Comparison of ENCODE assay signal across 1 cellular context in genomic region chr19:43797556-43797955, GRCh38.
TF ChIP-seq lines count a peak whose summit lies in the region.

No MANE protein-coding gene starts in this region.

TF ChIP-seq in WTC11, 78 proteins besides CTCF, POLR2A, EP300 and RAD21 (continued from another document):
- no peak for TF ChIP-seq ZNF138 (CRISPR knock-in tag; conservative IDR thresholded peaks at IDR 0.05)
- TF ChIP-seq TP53 (CRISPR knock-in tag; IDR thresholded peaks at IDR 0.05) = no peak
- no peak for TF ChIP-seq E2F1 (CRISPR knock-in tag; IDR thresholded peaks at IDR 0.05)
- TF ChIP-seq RORB (CRISPR knock-in tag; IDR thresholded peaks at IDR 0.05) = no peak
- no peak for TF ChIP-seq ZNF396 (CRISPR knock-in tag; IDR thresholded peaks at IDR 0.05; ENCODE audit: borderline replicate concordance)
- no peak for TF ChIP-seq IRF1 (CRISPR knock-in tag; IDR thresholded peaks at IDR 0.05)
- TF ChIP-seq SMAD4 (CRISPR knock-in tag; IDR thresholded peaks at IDR 0.05) = no peak
- no peak for TF ChIP-seq MXD4 (CRISPR knock-in tag; IDR thresholded peaks at IDR 0.05; ENCODE audit: borderline replicate concordance)
TF ChIP-seq in WTC11: peak in this region for 0.
